In the genomic region with DNA sequence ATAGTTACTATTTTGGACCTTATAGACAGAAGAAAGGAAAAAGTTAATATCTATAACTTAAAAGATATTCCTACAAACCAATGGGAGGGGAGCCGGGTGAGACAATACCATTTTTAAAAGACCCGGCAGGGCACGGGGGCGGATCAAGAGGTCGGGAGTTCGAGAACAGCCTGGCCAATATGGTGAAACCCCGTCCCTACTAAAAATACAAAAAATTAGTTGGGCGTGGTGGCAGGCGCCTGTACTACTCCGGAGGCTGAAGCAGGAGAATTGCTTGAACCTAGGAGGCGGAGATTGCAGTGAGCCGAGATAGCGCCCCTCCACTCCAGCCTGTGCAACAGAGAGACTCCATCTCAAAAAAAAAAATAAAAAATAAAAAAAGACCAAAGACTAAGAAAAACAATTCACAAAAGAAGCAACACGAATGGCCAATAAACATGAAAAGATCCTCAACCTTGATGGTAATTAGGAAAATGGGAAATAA, we compare ENCODE assay signal across 9 cellular contexts. TPM values are rescaled to one million over a fixed set of nuclear protein-coding genes. Genes with fewer than 3 reads are reported as not detected.
DNase-seq lines count a peak whose midpoint lies in the region; ATAC-seq, FAIRE-seq and TF ChIP-seq lines count a peak whose summit lies in the region.
"Had no signal": no experiment of that assay in that cellular context is flagged by ENCODE, and none has a peak within 500 bp of the region (broad histone marks: within the 10 kb centered on the region; RNA-seq: fewer than 3 reads in every experiment).

No MANE protein-coding gene starts in this region.

- no peak overlapping the region for H3K27ac ChIP-seq in neural progenitor cell

- peaks cover 5% of the 10 kb centered on the region for H3K36me3 Mint-ChIP-seq in neural progenitor cell

- H3K9ac ChIP-seq in ES-I3 (ENCODE audit: low read depth, low read length) = peak overlapping the region; percentile 88
- H3K9ac ChIP-seq in neural progenitor cell = no peak overlapping the region

- H3K9me3 Mint-ChIP-seq in neural progenitor cell = no peaks in the 10 kb centered on the region

- peaks cover 20% of the 10 kb centered on the region for H3K4me1 Mint-ChIP-seq in neural progenitor cell

- no peak overlapping the region for H3K27ac Mint-ChIP-seq in neural progenitor cell

- peaks cover 12% of the 10 kb centered on the region for H3F3A ChIP-seq in neural progenitor cell (ENCODE audit: low read depth)

- H3K4me1 ChIP-seq in ES-I3 (ENCODE audit: insufficient read depth, low read length) (peaks cover 7% of the 10 kb centered on the region; the same call in 1 of the 2 replicates), neural progenitor cell (peaks cover 6% of the 10 kb centered on the region)

- ATAC-seq in GM21526 (IDR thresholded peaks at IDR 0.05; ENCODE audit: low FRiP score, unreplicated experiment) (no peak), HG03139 (IDR thresholded peaks at IDR 0.05; ENCODE audit: unreplicated experiment) (no peak)

- peaks cover 5% of the 10 kb centered on the region for H3K27me3 ChIP-seq in bronchial epithelial cell (ENCODE audit: control insufficient read depth, insufficient read depth, low read length)
- peaks cover 37% of the 10 kb centered on the region for H3K27me3 ChIP-seq in neural progenitor cell

- H4K20me1 ChIP-seq in neural progenitor cell (ENCODE audit: low read depth) = peaks cover 14% of the 10 kb centered on the region

- no peaks in the 10 kb centered on the region for H3K9me3 ChIP-seq in ES-I3 (ENCODE audit: control insufficient read depth, insufficient read depth, low read length)
- no peaks in the 10 kb centered on the region for H3K9me3 ChIP-seq in neural progenitor cell (ENCODE audit: low read depth)

- TF ChIP-seq CTCF in bronchial epithelial cell (IDR thresholded peaks at IDR 0.05; ENCODE audit: insufficient read depth, low read length, severe bottlenecking) (no peak), neural progenitor cell (IDR thresholded peaks at IDR 0.05) (no peak), GM13977 (IDR thresholded peaks at IDR 0.05; ENCODE audit: extremely low read depth, insufficient read depth, missing control alignments) (no peak)

- in situ Hi-C loops in GM13977 (cut with MboI; ENCODE audit: low pct_unique_long_range_greater_than_20kb, low sequenced_read_pairs, unreplicated experiment) = no loop called here

- H3K4me2 ChIP-seq in neural progenitor cell = peak overlapping the region; percentile 91

- H3K27me3 Mint-ChIP-seq in neural progenitor cell (ENCODE audit: insufficient read depth, low read depth) = peaks cover 32% of the 10 kb centered on the region

- H3K4me3 ChIP-seq in bronchial epithelial cell (ENCODE audit: low read depth, low read length) (peak overlapping the region; percentile 91), neural progenitor cell (peak overlapping the region; percentile 84)

- H3K79me2 ChIP-seq in neural progenitor cell (ENCODE audit: low read depth) = peaks cover 38% of the 10 kb centered on the region

- H3K4me3 Mint-ChIP-seq in neural progenitor cell = peak overlapping the region; percentile 100

- no peak for FAIRE-seq in bronchial epithelial cell (lab: Jason Lieb, UNC)
- FAIRE-seq: TTC549 had no signal

- H3K36me3 ChIP-seq in ES-I3 (ENCODE audit: insufficient read depth, low read length) (peaks cover 3% of the 10 kb centered on the region; the same call in 1 of the 2 replicates), bronchial epithelial cell (ENCODE audit: control insufficient read depth, insufficient read depth, low read length) (no peaks in the 10 kb centered on the region), neural progenitor cell (no peaks in the 10 kb centered on the region)

- H2AFZ ChIP-seq in neural progenitor cell (replicated peaks) = peak overlapping the region; percentile 90

- DNase-seq in NCI-H226 (peak; percentile 38), bronchial epithelial cell (ENCODE audit: low read depth) (no peak), neural progenitor cell (ENCODE audit: low spot score) (no peak), GM13977 (ENCODE audit: low spot score) (no peak), SHP77 (lab: John Stamatoyannopoulos, UW) (no peak)

RNA-seq across cellular contexts. Expression of gene PSMB2, which starts 1.2 kb away (rescaled TPM):
- total RNA-seq in bronchial epithelial cell (12.4 and 13.6 TPM in 2 replicates), neural progenitor cell (ENCODE audit: low replicate concordance) (29.7 and 33.2 TPM in 2 replicates)
